Comparison of ENCODE assay signal across 8 cellular contexts in the genomic region with DNA sequence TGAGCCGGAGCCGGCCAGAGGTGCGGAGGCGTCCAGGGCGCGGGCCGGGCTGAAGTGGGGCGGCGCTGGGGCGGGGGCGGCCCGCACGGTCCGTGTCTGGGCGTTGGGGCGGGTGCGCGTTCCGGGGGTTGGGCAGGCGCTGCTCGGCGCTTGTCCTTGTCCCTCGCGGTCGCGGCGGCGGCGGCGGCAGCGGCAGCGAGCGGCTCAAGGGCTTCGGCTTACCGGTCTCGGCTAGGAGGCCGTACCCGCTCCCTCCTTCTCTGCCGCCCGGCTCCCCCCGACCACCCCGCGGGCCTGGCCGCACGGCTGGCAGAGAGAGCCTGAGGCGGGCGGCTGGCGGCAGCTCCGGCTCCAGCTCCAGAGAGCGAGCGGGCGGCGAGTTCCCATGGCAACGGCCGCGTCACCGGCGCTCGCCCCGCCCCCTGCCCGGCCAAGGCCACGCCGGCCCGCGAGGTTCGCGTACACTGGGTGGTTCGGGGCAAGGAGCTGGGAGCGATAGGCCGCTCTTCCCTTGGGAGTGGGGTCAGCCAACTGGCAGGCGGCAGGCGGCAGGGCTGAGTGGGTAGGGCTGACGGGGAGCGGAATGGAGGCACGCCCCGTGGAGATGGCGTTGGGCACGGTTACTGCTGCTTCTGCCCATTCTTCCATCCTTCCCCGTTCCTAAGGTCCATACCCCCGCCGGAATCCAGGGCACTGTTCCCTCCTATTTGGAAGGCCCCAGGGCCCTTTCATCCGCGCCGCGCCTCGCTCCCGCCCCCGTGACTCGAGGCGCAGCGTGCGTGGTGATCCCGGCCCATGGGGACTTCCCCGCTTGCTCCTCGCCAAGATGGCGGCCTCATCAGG. TPM values are rescaled to one million over a fixed set of nuclear protein-coding genes. Genes with fewer than 3 reads are reported as not detected.
DNase-seq lines count a peak whose midpoint lies in the region; ATAC-seq and TF ChIP-seq lines count a peak whose summit lies in the region.

LRRC73 (minus strand) TSS at position 363 of the 843 bp plus-strand sequence. CDS start 561 bp downstream, outside the sequence.

- peak; percentile 80 for ATAC-seq in HG02759 (IDR thresholded peaks at IDR 0.05; ENCODE audit: unreplicated experiment)
- peak; percentile 84 to 92 (median 88) for ATAC-seq in right lobe of liver
- ATAC-seq in HG03097 (IDR thresholded peaks at IDR 0.05; ENCODE audit: low FRiP score, unreplicated experiment), result no peak

- no peaks in the 10 kb centered on the region for H3K27me3 ChIP-seq in right lobe of liver

- WGBS in right lobe of liver (ENCODE audit: insufficient coverage, low coverage, low lambda C conversion rate, missing lambda C conversion rate), result 41% methylated on average over 13 of the region's 96 CpGs

- H3K9me3 ChIP-seq in right lobe of liver, result no peaks in the 10 kb centered on the region

- TF ChIP-seq CTCF in GM10266 (IDR thresholded peaks at IDR 0.05; ENCODE audit: control insufficient read depth, insufficient read depth, low read depth, missing control alignments), result no peak
- TF ChIP-seq CTCF in right lobe of liver (IDR thresholded peaks at IDR 0.05), result no peak

- intact Hi-C loops in right lobe of liver (cut with DNase I), result loop anchor here (5.0 kb wide), 1 partner anchor 58 kb away; no protein-coding TSS in a partner anchor

- H3K36me3 ChIP-seq in right lobe of liver, result peaks cover 3 to 40% (median 20%) of the 10 kb centered on the region in 4 donors

- DNase-seq in GM10266 (ENCODE audit: extremely low spot score), result peak; percentile 90
- peak; percentile 74 for DNase-seq in NCI-H510A (lab: John Stamatoyannopoulos, UW)
- peak; percentile 63 to 68 for DNase-seq in activated CD4-positive, alpha-beta T cell treated with anti-CD3 and anti-CD28 coated beads, Interleukin-2, amount 50 U/mL, for 4 hours
- DNase-seq in dermis microvascular lymphatic vessel endothelial cell (ENCODE audit: low read depth in 2 of 2), result peak; percentile 52 to 81
- peak; percentile 92 to 94 (median 94) for DNase-seq in right lobe of liver
- peak; percentile 72 to 78 for DNase-seq in stimulated activated CD4-positive, alpha-beta T cell treated with anti-CD3 and anti-CD28 coated beads, Interleukin-2, amount 100 ng/mL, for 48 hours

- no peak within 1 kb of the TSS for H3K27ac ChIP-seq in right lobe of liver

- no peak for TF ChIP-seq POLR2A in right lobe of liver (IDR thresholded peaks at IDR 0.05)

- H3K4me1 ChIP-seq in right lobe of liver, result peaks cover 0 to 14% (median 3%) of the 10 kb centered on the region in 4 donors

- peak within 1 kb of the TSS; percentile 52 to 83 (median 67) for H3K4me3 ChIP-seq in right lobe of liver

RNA-seq across cellular contexts. Expression of gene LRRC73, which starts in this region (rescaled TPM):
- total RNA-seq in dermis microvascular lymphatic vessel endothelial cell, result under 0.01 and 0.13 TPM in 2 replicates
- under 1 TPM in 5 of 6 experiments, not detected in 1; 0.12 to 0.43 (median 0.26) TPM for total RNA-seq in right lobe of liver

Comparison
In these comparisons a context has a peak if more than half of its experiments do, and no peak if none do; other contexts are left out.
1. Peak in DNase-seq in dermis microvascular lymphatic vessel endothelial cell; RNA of the gene not detected or under 1 TPM.
2. Peak in DNase-seq, ATAC-seq and H3K4me3 ChIP-seq in right lobe of liver; RNA of the gene not detected or under 1 TPM.